ENCODE assay signal across 14 cellular contexts in the genomic region with DNA sequence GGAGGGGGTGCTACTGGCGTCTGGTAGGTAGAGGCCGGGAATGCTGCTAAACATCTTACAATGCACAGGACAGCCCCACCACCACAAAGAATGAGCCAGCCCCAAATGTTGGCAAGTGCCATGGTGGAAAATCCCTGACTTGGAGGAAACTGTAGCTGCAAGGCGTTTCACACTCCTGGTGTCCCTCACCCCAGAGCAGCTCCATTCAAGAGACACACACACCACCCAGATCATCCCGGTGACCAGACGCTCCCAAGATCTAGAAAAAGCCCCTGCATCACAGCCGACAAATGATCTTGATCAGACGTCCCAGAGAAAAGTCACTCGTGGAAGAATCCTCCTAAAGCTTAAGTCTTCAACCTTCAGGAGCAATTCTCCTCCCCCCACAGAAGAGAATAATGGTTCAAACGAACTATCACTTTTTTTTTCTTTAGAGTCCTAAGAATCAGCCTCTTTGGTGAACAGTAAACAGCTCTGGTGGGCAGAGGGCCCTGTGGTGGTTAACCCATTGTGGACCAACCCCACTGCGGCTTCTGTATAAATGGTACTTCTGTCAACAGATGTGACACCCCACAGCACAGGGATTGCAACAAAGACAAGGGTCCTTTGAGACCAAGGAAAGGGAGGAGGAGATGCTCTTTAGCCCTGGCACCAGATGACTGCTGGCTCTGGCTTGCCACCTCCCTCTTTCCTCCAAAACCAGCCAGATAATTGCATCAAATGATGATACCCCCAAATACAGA. TPM values are rescaled to one million over a fixed set of nuclear protein-coding genes. Genes with fewer than 3 reads are reported as not detected.
DNase-seq lines count a peak whose midpoint lies in the region; ATAC-seq and TF ChIP-seq lines count a peak whose summit lies in the region.
"Had no signal": no experiment of that assay in that cellular context is flagged by ENCODE, and none has a peak within 500 bp of the region (broad histone marks: within the 10 kb centered on the region; RNA-seq: fewer than 3 reads in every experiment).

No MANE protein-coding gene starts in this region.

- H3K27ac Mint-ChIP-seq in stimulated activated effector memory CD8-positive, alpha-beta T cell treated with anti-CD3 and anti-CD28 coated beads, Interleukin-12 subunit alpha, Interleukin-12 subunit beta, amount 100 ng/mL, for 72 hours: no peak overlapping the region
- H3K27ac Mint-ChIP-seq: activated T-cell treated with anti-CD3 and anti-CD28 coated beads, Interleukin-2, amount 50 U/mL, for 72 hours had no signal

- H3K27me3 ChIP-seq in layer of hippocampus (ENCODE audit: control insufficient read depth, insufficient read depth, low read length) (no peaks in the 10 kb centered on the region), osteoblast (ENCODE audit: insufficient read depth, low read length) (no peaks in the 10 kb centered on the region)
- H3K27me3 ChIP-seq: SJCRH30 had no signal

- no peak for TF ChIP-seq CTCF in HEK293 (tag by site-specific recombination; IDR thresholded peaks at IDR 0.05)
- no peak for TF ChIP-seq CTCF in osteoblast (IDR thresholded peaks at IDR 0.05; ENCODE audit: extremely low read depth, low read depth, low read length)

- POLR2A ChIA-PET in HEK293 (lab: Yijun Ruan, JAX): no interaction called here

- H3K9me3 ChIP-seq in HEK293 (ENCODE audit: control insufficient read depth, insufficient read depth, low read depth, low read length): no peaks in the 10 kb centered on the region
- no peaks in the 10 kb centered on the region for H3K9me3 ChIP-seq in osteoblast (ENCODE audit: low read depth, low read length)
- H3K9me3 ChIP-seq: prostate gland, SJCRH30 had no signal

- H3K4me1 Mint-ChIP-seq in stimulated activated effector memory CD8-positive, alpha-beta T cell treated with anti-CD3 and anti-CD28 coated beads, Interleukin-12 subunit alpha, Interleukin-12 subunit beta, amount 100 ng/mL, for 72 hours: peaks cover 56% of the 10 kb centered on the region

- CTCF ChIA-PET in HEK293 (lab: Yijun Ruan, JAX): interaction anchor here (0.7 to 6.5 kb wide), 8 partner anchors 16 to 72 kb away, joined by 3 to 42 read pairs (median 4); no protein-coding TSS in a partner anchor

- H4K20me1 ChIP-seq in osteoblast (ENCODE audit: insufficient read depth, low read length): peaks cover 33% of the 10 kb centered on the region

- H3K4me3 ChIP-seq in HEK293 (ENCODE audit: low read depth, low read length) (no peak overlapping the region), osteoblast (ENCODE audit: insufficient read depth, low read length) (no peak overlapping the region)
- H3K4me3 ChIP-seq: prostate gland, SJCRH30 had no signal

- DNase-seq in anterior cingulate cortex (lab: John Stamatoyannopoulos, UW) (peak in 31 of 58 donors; percentile 11 to 71 (median 40)), NCI-H526 (lab: John Stamatoyannopoulos, UW) (no peak), osteoblast (ENCODE audit: insufficient read length, low spot score, missing footprints) (no peak)
- no peak for DNase-seq in stimulated activated effector memory CD8-positive, alpha-beta T cell treated with anti-CD3 and anti-CD28 coated beads, Interleukin-12 subunit alpha, Interleukin-12 subunit beta, amount 100 ng/mL, for 72 hours (ENCODE audit: low spot score in 2 of 2)
- DNase-seq: activated T-cell treated with anti-CD3 and anti-CD28 coated beads, Interleukin-2, amount 50 U/mL, for 72 hours; central memory CD4-positive, alpha-beta T cell; NCI-H1417 treated with DMSO at 0.1 percent for 48 hours; SJCRH30; stimulated activated CD4-positive, alpha-beta T cell treated with anti-CD3 and anti-CD28 coated beads, Interleukin-4, amount 100 ng/mL, for 4 hours; stimulated activated naive CD8-positive, alpha-beta T cell treated with anti-CD3 and anti-CD28 coated beads, Interleukin-15, amount 100 ng/mL, for 72 hours had no signal

- H3K9me3 Mint-ChIP-seq in stimulated activated effector memory CD8-positive, alpha-beta T cell treated with anti-CD3 and anti-CD28 coated beads, Interleukin-12 subunit alpha, Interleukin-12 subunit beta, amount 100 ng/mL, for 72 hours: no peaks in the 10 kb centered on the region
- H3K9me3 Mint-ChIP-seq: activated T-cell treated with anti-CD3 and anti-CD28 coated beads, Interleukin-2, amount 50 U/mL, for 72 hours; stimulated activated naive CD8-positive, alpha-beta T cell treated with anti-CD3 and anti-CD28 coated beads, Interleukin-15, amount 100 ng/mL, for 72 hours had no signal

- H3K79me2 ChIP-seq in osteoblast (ENCODE audit: insufficient read depth, low read length): peaks cover 74% of the 10 kb centered on the region

- H3K4me2 ChIP-seq in osteoblast (ENCODE audit: insufficient read depth, low read length): no peak overlapping the region

- no peak for ATAC-seq in stimulated activated effector memory CD8-positive, alpha-beta T cell treated with anti-CD3 and anti-CD28 coated beads, Interleukin-12 subunit alpha, Interleukin-12 subunit beta, amount 100 ng/mL, for 72 hours
- ATAC-seq in GM21528 (IDR thresholded peaks at IDR 0.05; ENCODE audit: low FRiP score, unreplicated experiment): no peak
- ATAC-seq: activated T-cell treated with anti-CD3 and anti-CD28 coated beads, Interleukin-2, amount 50 U/mL, for 72 hours; stimulated activated naive CD8-positive, alpha-beta T cell treated with anti-CD3 and anti-CD28 coated beads, Interleukin-15, amount 100 ng/mL, for 72 hours had no signal

- H3K27ac ChIP-seq in HEK293 (ENCODE audit: extremely low read depth, low read depth, low read length) (no peak overlapping the region), layer of hippocampus (ENCODE audit: low read depth, low read length) (peak overlapping the region; percentile 91), osteoblast (ENCODE audit: low read depth, low read length) (no peak overlapping the region)
- H3K27ac ChIP-seq: prostate gland, SJCRH30 had no signal

- H3K36me3 ChIP-seq in HEK293 (ENCODE audit: control insufficient read depth in 2 of 2, insufficient read depth in 1 of 2, low read length in 2 of 2) (peaks cover 0 to under 1% of the 10 kb centered on the region in 2 experiments; a peak in 1 of 3 replicates), osteoblast (ENCODE audit: insufficient read depth, low read length) (no peaks in the 10 kb centered on the region)
- H3K36me3 ChIP-seq: prostate gland, SJCRH30 had no signal

- H3K36me3 Mint-ChIP-seq in stimulated activated effector memory CD8-positive, alpha-beta T cell treated with anti-CD3 and anti-CD28 coated beads, Interleukin-12 subunit alpha, Interleukin-12 subunit beta, amount 100 ng/mL, for 72 hours: peaks cover 20% of the 10 kb centered on the region

- H3K4me1 ChIP-seq in HEK293 (ENCODE audit: control insufficient read depth, insufficient read depth, low read length) (peaks cover 12% of the 10 kb centered on the region), osteoblast (ENCODE audit: insufficient read depth, low read length) (peaks cover 24% of the 10 kb centered on the region)

- H2AFZ ChIP-seq in osteoblast (ENCODE audit: low read length): no peak overlapping the region

- H3K4me3 Mint-ChIP-seq in stimulated activated effector memory CD8-positive, alpha-beta T cell treated with anti-CD3 and anti-CD28 coated beads, Interleukin-12 subunit alpha, Interleukin-12 subunit beta, amount 100 ng/mL, for 72 hours: peak overlapping the region; percentile 95
- H3K4me3 Mint-ChIP-seq: stimulated activated naive CD8-positive, alpha-beta T cell treated with anti-CD3 and anti-CD28 coated beads, Interleukin-15, amount 100 ng/mL, for 72 hours had no signal

TF ChIP-seq in HEK293, 187 proteins besides CTCF, POLR2A, EP300 and RAD21:
- TF ChIP-seq REPIN1 (tag by site-specific recombination; IDR thresholded peaks at IDR 0.05; ENCODE audit: low read depth) (no peak), ZNF214 (tag by site-specific recombination; IDR thresholded peaks at IDR 0.05; ENCODE audit: borderline replicate concordance) (no peak)
- TF ChIP-seq, protein P1, sequence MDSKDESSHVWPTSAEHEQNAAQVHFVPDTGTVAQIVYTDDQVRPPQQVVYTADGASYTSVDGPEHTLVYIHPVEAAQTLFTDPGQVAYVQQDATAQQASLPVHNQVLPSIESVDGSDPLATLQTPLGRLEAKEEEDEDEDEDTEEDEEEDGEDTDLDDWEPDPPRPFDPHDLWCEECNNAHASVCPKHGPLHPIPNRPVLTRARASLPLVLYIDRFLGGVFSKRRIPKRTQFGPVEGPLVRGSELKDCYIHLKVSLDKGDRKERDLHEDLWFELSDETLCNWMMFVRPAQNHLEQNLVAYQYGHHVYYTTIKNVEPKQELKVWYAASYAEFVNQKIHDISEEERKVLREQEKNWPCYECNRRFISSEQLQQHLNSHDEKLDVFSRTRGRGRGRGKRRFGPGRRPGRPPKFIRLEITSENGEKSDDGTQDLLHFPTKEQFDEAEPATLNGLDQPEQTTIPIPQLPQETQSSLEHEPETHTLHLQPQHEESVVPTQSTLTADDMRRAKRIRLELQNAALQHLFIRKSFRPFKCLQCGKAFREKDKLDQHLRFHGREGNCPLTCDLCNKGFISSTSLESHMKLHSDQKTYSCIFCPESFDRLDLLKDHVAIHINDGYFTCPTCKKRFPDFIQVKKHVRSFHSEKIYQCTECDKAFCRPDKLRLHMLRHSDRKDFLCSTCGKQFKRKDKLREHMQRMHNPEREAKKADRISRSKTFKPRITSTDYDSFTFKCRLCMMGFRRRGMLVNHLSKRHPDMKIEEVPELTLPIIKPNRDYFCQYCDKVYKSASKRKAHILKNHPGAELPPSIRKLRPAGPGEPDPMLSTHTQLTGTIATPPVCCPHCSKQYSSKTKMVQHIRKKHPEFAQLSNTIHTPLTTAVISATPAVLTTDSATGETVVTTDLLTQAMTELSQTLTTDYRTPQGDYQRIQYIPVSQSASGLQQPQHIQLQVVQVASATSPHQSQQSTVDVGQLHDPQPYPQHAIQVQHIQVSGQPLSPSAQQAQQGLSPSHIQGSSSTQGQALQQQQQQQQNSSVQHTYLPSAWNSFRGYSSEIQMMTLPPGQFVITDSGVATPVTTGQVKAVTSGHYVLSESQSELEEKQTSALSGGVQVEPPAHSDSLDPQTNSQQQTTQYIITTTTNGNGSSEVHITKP (tag by site-specific recombination; IDR thresholded peaks at IDR 0.05): peak; percentile 76

RNA-seq across cellular contexts. Expression of a gene that starts 2.7 kb away (rescaled TPM):
- 50.3 and 50.7 TPM in 2 replicates for total RNA-seq in osteoblast

RNA-seq across cellular contexts. Expression of a gene that starts 22.4 kb away (rescaled TPM):
- 7.7 and 8.7 TPM in 2 replicates for total RNA-seq in osteoblast

RNA-seq across cellular contexts. Expression of a gene that starts 44.5 kb away (rescaled TPM):
- total RNA-seq in osteoblast: 3.2 and 5.8 TPM in 2 replicates
- total RNA-seq: activated T-cell treated with anti-CD3 and anti-CD28 coated beads, Interleukin-2, amount 50 U/mL, for 72 hours had no signal

Comparison
In these comparisons a context has a peak if more than half of its experiments do, and no peak if none do; other contexts are left out.
1. DNase-seq: peak in anterior cingulate cortex (31 of 58); none in stimulated activated effector memory CD8-positive, alpha-beta T cell treated with anti-CD3 and anti-CD28 coated beads, Interleukin-12 subunit alpha, Interleukin-12 subunit beta, amount 100 ng/mL, for 72 hours (0 of 2), NCI-H526 (0 of 2) and osteoblast (single experiment).